In genomic region chr7:96591900-96592676, GRCh38 we compare ENCODE assay signal across 21 cellular contexts.
A peak's percentile ranks its signal among the peaks of the same experiment; 100 is the strongest.
DNase-seq lines count a peak whose midpoint lies in the region; ATAC-seq, FAIRE-seq and TF ChIP-seq lines count a peak whose summit lies in the region.
"Had no signal": no experiment of that assay in that cellular context is flagged by ENCODE, and none has a peak within 500 bp of the region (broad histone marks: within the 10 kb centered on the region; RNA-seq: fewer than 3 reads in every experiment).

No MANE protein-coding gene starts in this region.

- peaks cover 10% of the 10 kb centered on the region for H3K27me3 Mint-ChIP-seq in activated T-helper 1 cell treated with anti-CD3 and anti-CD28 coated beads, Interleukin-12 subunit alpha, Interleukin-12 subunit beta, Interleukin-2, Interleukin-4 antibody, amounts not matched to agents 30 ng/mL and 10 ng/mL and 1 ng/mL, durations not matched to agents 14 hours and 24 hours and 36 hours (ENCODE audit: insufficient read depth)
- H3K27me3 Mint-ChIP-seq: brain had no signal

- TF ChIP-seq EP300 in K562 (IDR thresholded peaks at IDR 0.05; ENCODE audit: low read length): no peak
- TF ChIP-seq EP300 in neural cell (conservative IDR thresholded peaks at IDR 0.05; ENCODE audit: poor library complexity, severe bottlenecking): peak; percentile 96

- H3K27me3 ChIP-seq in H7 (ENCODE audit: control insufficient read depth, insufficient read depth, low read length) (no peaks in the 10 kb centered on the region), K562 (ENCODE audit: control insufficient read depth in 2 of 2, insufficient read depth in 2 of 2, low read length in 2 of 2) (peaks cover 0 to 4% of the 10 kb centered on the region in 2 experiments; a peak in 1 of 5 replicates), neural cell (ENCODE audit: insufficient read depth, low read depth, low read length) (no peaks in the 10 kb centered on the region)
- H3K27me3 ChIP-seq: SJCRH30 had no signal

- H3K4me3 ChIP-seq in H7 (ENCODE audit: insufficient read depth, low read depth, low read length) (no peak overlapping the region), K562 (no peak overlapping the region), neural cell (ENCODE audit: low read length) (peak overlapping the region; percentile 52)
- H3K4me3 ChIP-seq: GM12878, HAP-1, mucosa of descending colon, SJCRH30 had no signal

- ATAC-seq in K562 (no peak), GM19455 (IDR thresholded peaks at IDR 0.05; ENCODE audit: unreplicated experiment) (no peak), left lobe of liver (no peak)
- ATAC-seq: esophagus mucosa, GM12878, left cardiac atrium, mucosa of descending colon had no signal

- H3K4me1 Mint-ChIP-seq in activated T-helper 1 cell treated with anti-CD3 and anti-CD28 coated beads, Interleukin-12 subunit alpha, Interleukin-12 subunit beta, Interleukin-2, Interleukin-4 antibody, amounts not matched to agents 30 ng/mL and 10 ng/mL and 1 ng/mL, durations not matched to agents 14 hours and 24 hours and 36 hours (ENCODE audit: low read depth): no peaks in the 10 kb centered on the region
- H3K4me1 Mint-ChIP-seq: activated naive CD4-positive, alpha-beta T cell treated with anti-CD3 and anti-CD28 coated beads, Interleukin-2, amount 50 U/mL, for 24 hours had no signal

- DNase-seq in H7: peak; percentile 16
- DNase-seq in NCI-H1930 (lab: John Stamatoyannopoulos, UW): peak; percentile 72 to 88
- DNase-seq in K562 (ENCODE audit: extremely low read depth in 1 of 4, low spot score in 3 of 4): no peak
- DNase-seq in ureter (ENCODE audit: low spot score): no peak
- no peak for DNase-seq in activated T-helper 1 cell treated with anti-CD3 and anti-CD28 coated beads, Interleukin-12 subunit alpha, Interleukin-12 subunit beta, Interleukin-2, Interleukin-4 antibody, amounts not matched to agents 30 ng/mL and 10 ng/mL and 1 ng/mL, durations not matched to agents 14 hours and 24 hours and 36 hours (ENCODE audit: low spot score)
- DNase-seq in left lobe of liver (ENCODE audit: low spot score): no peak
- DNase-seq: activated CD4-positive, alpha-beta T cell treated with anti-CD3 and anti-CD28 coated beads for 48 hours; left cardiac atrium; mucosa of descending colon; SJCRH30; stimulated activated CD4-positive, alpha-beta T cell treated with anti-CD3 and anti-CD28 coated beads, Interleukin-2, amount 100 ng/mL, for 48 hours; T1000 had no signal

- no peaks in the 10 kb centered on the region for H3K9me3 Mint-ChIP-seq in activated T-helper 1 cell treated with anti-CD3 and anti-CD28 coated beads, Interleukin-12 subunit alpha, Interleukin-12 subunit beta, Interleukin-2, Interleukin-4 antibody, amounts not matched to agents 30 ng/mL and 10 ng/mL and 1 ng/mL, durations not matched to agents 14 hours and 24 hours and 36 hours
- H3K9me3 Mint-ChIP-seq: activated naive CD4-positive, alpha-beta T cell treated with anti-CD3 and anti-CD28 coated beads, Interleukin-2, amount 50 U/mL, for 24 hours; brain; dendritic cell treated with granulocyte-macrophage colony-stimulating factor and Interleukin-4, amounts not matched to agents 40 ng/mL and 50 ng/mL, for 4 days had no signal

- H3K27ac ChIP-seq in K562 (ENCODE audit: extremely low read depth, low read depth, low read length) (no peak overlapping the region), neural cell (ENCODE audit: low read length) (peak overlapping the region; percentile 90)
- H3K27ac ChIP-seq: SJCRH30 had no signal

- under 1% methylated on average over 15 of the region's 15 CpGs for WGBS in K562 (ENCODE audit: insufficient coverage, low coverage, missing lambda C conversion rate)

- no peaks in the 10 kb centered on the region for H3F3A ChIP-seq in neural cell (ENCODE audit: insufficient read depth, low read length, poor library complexity, severe bottlenecking)

- no peaks in the 10 kb centered on the region for H3K9me1 ChIP-seq in K562 (ENCODE audit: control insufficient read depth, insufficient read depth, low read length)

- no peaks in the 10 kb centered on the region for H3K36me3 Mint-ChIP-seq in activated T-helper 1 cell treated with anti-CD3 and anti-CD28 coated beads, Interleukin-12 subunit alpha, Interleukin-12 subunit beta, Interleukin-2, Interleukin-4 antibody, amounts not matched to agents 30 ng/mL and 10 ng/mL and 1 ng/mL, durations not matched to agents 14 hours and 24 hours and 36 hours (ENCODE audit: low read depth)
- H3K36me3 Mint-ChIP-seq: activated naive CD4-positive, alpha-beta T cell treated with anti-CD3 and anti-CD28 coated beads, Interleukin-2, amount 50 U/mL, for 24 hours; brain had no signal

- H3K9ac ChIP-seq in K562 (ENCODE audit: insufficient read depth in 1 of 2, low read depth in 2 of 2, low read length in 2 of 2) (no peak overlapping the region), neural cell (ENCODE audit: low read length) (peak overlapping the region; percentile 59)

- no peak overlapping the region for H3K4me3 Mint-ChIP-seq in activated T-helper 1 cell treated with anti-CD3 and anti-CD28 coated beads, Interleukin-12 subunit alpha, Interleukin-12 subunit beta, Interleukin-2, Interleukin-4 antibody, amounts not matched to agents 30 ng/mL and 10 ng/mL and 1 ng/mL, durations not matched to agents 14 hours and 24 hours and 36 hours
- H3K4me3 Mint-ChIP-seq: activated naive CD4-positive, alpha-beta T cell treated with anti-CD3 and anti-CD28 coated beads, Interleukin-2, amount 50 U/mL, for 24 hours; dendritic cell treated with granulocyte-macrophage colony-stimulating factor and Interleukin-4, amounts not matched to agents 40 ng/mL and 50 ng/mL, for 4 days had no signal

- POLR2A ChIA-PET in K562 (lab: Yijun Ruan, JAX): no interaction called here

- no peak for TF ChIP-seq CTCF in K562 (IDR thresholded peaks at IDR 0.05 in 2 of 3, conservative IDR thresholded peaks at IDR 0.05 in 1 of 3; ENCODE audit: insufficient read depth in 2 of 3, low read depth in 1 of 3, low read length in 3 of 3)
- no peak for TF ChIP-seq CTCF in neural cell (IDR thresholded peaks at IDR 0.05; ENCODE audit: poor library complexity, severe bottlenecking)

- CTCF ChIA-PET in K562 (lab: Yijun Ruan, JAX; ENCODE audit: low intra/inter-chr PET ratio): no interaction called here

- H3K79me2 ChIP-seq in K562 (ENCODE audit: control insufficient read depth, insufficient read depth, low read length) (no peaks in the 10 kb centered on the region), neural cell (replicated peaks; ENCODE audit: insufficient read depth, low read length) (no peaks in the 10 kb centered on the region)

- H3K27ac Mint-ChIP-seq in activated T-helper 1 cell treated with anti-CD3 and anti-CD28 coated beads, Interleukin-12 subunit alpha, Interleukin-12 subunit beta, Interleukin-2, Interleukin-4 antibody, amounts not matched to agents 30 ng/mL and 10 ng/mL and 1 ng/mL, durations not matched to agents 14 hours and 24 hours and 36 hours: no peak overlapping the region
- H3K27ac Mint-ChIP-seq: activated naive CD4-positive, alpha-beta T cell treated with anti-CD3 and anti-CD28 coated beads, Interleukin-2, amount 50 U/mL, for 24 hours; dendritic cell treated with granulocyte-macrophage colony-stimulating factor and Interleukin-4, amounts not matched to agents 40 ng/mL and 50 ng/mL, for 4 days had no signal

- no peaks in the 10 kb centered on the region for H3K9me2 ChIP-seq in neural cell (ENCODE audit: insufficient read depth, low read length)

- no TSS peak for BruUV-seq in K562 (replicated peaks; lab: Mats Ljungman, UMichigan)

- no peak overlapping the region for H3K4me2 ChIP-seq in K562 (ENCODE audit: insufficient read depth, low read length)
- peak overlapping the region; percentile 78 for H3K4me2 ChIP-seq in neural cell (ENCODE audit: low read length)

- TF ChIP-seq RAD21 in K562 (CRISPR knock-in tag; conservative IDR thresholded peaks at IDR 0.05 in 1 of 2, IDR thresholded peaks at IDR 0.05 in 1 of 2) (no peak), neural cell (conservative IDR thresholded peaks at IDR 0.05) (peak; percentile 35)

- H4K20me1 ChIP-seq in K562 (replicated peaks; ENCODE audit: control insufficient read depth, insufficient read depth, low read length) (no peaks in the 10 kb centered on the region), neural cell (ENCODE audit: insufficient read depth) (no peaks in the 10 kb centered on the region)

- H3K4me1 ChIP-seq in K562 (replicated peaks in 1 of 2; ENCODE audit: control insufficient read depth in 2 of 2, insufficient read depth in 2 of 2, low read length in 2 of 2): no peaks in the 10 kb centered on the region

- no peak for TF ChIP-seq POLR2A in K562 (conservative IDR thresholded peaks at IDR 0.05)

- H3K36me3 ChIP-seq in H7 (replicated peaks; ENCODE audit: control insufficient read depth, insufficient read depth, low read length) (no peaks in the 10 kb centered on the region), K562 (ENCODE audit: control insufficient read depth, insufficient read depth, low read length) (no peaks in the 10 kb centered on the region), neural cell (ENCODE audit: insufficient read depth, low read length) (no peaks in the 10 kb centered on the region)
- H3K36me3 ChIP-seq: HAP-1, SJCRH30 had no signal

- in situ Hi-C loops in K562 (cut with MboI): no loop called here

- no peak for FAIRE-seq in K562 (lab: Jason Lieb, UNC)
- FAIRE-seq: G401.6, GM12878 had no signal

- intact Hi-C loops in K562 (cut with micrococcal nuclease): no loop called here
- intact Hi-C loops in activated T-helper 1 cell treated with anti-CD3 and anti-CD28 coated beads, Interleukin-12 subunit alpha, Interleukin-12 subunit beta, Interleukin-2, Interleukin-4 antibody, amounts not matched to agents 30 ng/mL and 10 ng/mL and 1 ng/mL, durations not matched to agents 14 hours and 24 hours and 36 hours (cut with micrococcal nuclease): no loop called here

- H2AFZ ChIP-seq in K562 (ENCODE audit: low read depth, low read length) (no peak overlapping the region), neural cell (ENCODE audit: low read depth, low read length) (peak overlapping the region; percentile 47)

- H3K9me3 ChIP-seq in K562 (replicated peaks; ENCODE audit: control insufficient read depth, insufficient read depth, low read depth, low read length) (no peaks in the 10 kb centered on the region), neural cell (ENCODE audit: low read length) (no peaks in the 10 kb centered on the region)
- H3K9me3 ChIP-seq: HAP-1, mucosa of descending colon, SJCRH30 had no signal

TF ChIP-seq in neural cell, 6 proteins besides CTCF, POLR2A, EP300 and RAD21 (continues in another document):
- peak; percentile 30 for TF ChIP-seq SMC3 (conservative IDR thresholded peaks at IDR 0.05; ENCODE audit: poor library complexity)

Comparison
In these comparisons a context has a peak if more than half of its experiments do, and no peak if none do; other contexts are left out.
1. DNase-seq: peak in H7 (single experiment) and NCI-H1930 (2 of 2); none in K562 (0 of 4), ureter (single experiment), activated T-helper 1 cell treated with anti-CD3 and anti-CD28 coated beads, Interleukin-12 subunit alpha, Interleukin-12 subunit beta, Interleukin-2, Interleukin-4 antibody, amounts not matched to agents 30 ng/mL and 10 ng/mL and 1 ng/mL, durations not matched to agents 14 hours and 24 hours and 36 hours (single experiment) and left lobe of liver (single experiment).